Comparison of ENCODE assay signal across 1 cellular context in genomic region chr12:31845613-31846321, GRCh38.
A peak's percentile ranks its signal among the peaks of the same experiment; 100 is the strongest.
TF ChIP-seq lines count a peak whose summit lies in the region.

No MANE protein-coding gene starts in this region.

TF ChIP-seq in HepG2, 621 proteins besides CTCF, POLR2A, EP300 and RAD21 (continued from another document and continues in another):
- TF ChIP-seq SNAPC4 (CRISPR knock-in tag; IDR thresholded peaks at IDR 0.05), result no peak
- peak; percentile 51 for TF ChIP-seq ZMYM4 (CRISPR knock-in tag; IDR thresholded peaks at IDR 0.05)
- TF ChIP-seq MED1 (CRISPR knock-in tag; IDR thresholded peaks at IDR 0.05), result peak; percentile 60; the same call in 1 of the 2 replicates
- 0 out of 2 replicates have a peak, but pooled peaks have one; percentile 58 for TF ChIP-seq ZNF710 (CRISPR knock-in tag; IDR thresholded peaks at IDR 0.05; ENCODE audit: borderline replicate concordance)
- no peak; the same call in 1 of the 2 replicates for TF ChIP-seq ZMYM3 (CRISPR knock-in tag; IDR thresholded peaks at IDR 0.05)
- TF ChIP-seq HOXA3 (CRISPR knock-in tag; IDR thresholded peaks at IDR 0.05), result no peak
- TF ChIP-seq RXRA (CRISPR knock-in tag; IDR thresholded peaks at IDR 0.05), result no peak; the same call in 1 of the 2 replicates
- TF ChIP-seq PRPF4 (IDR thresholded peaks at IDR 0.05; ENCODE audit: low read depth, low read length, poor library complexity, severe bottlenecking), result no peak
- 0 out of 2 replicates have a peak, but pooled peaks have one; percentile 43 for TF ChIP-seq TFE3 (CRISPR knock-in tag; IDR thresholded peaks at IDR 0.05)
- 0 out of 2 replicates have a peak, but pooled peaks have one; percentile 23 for TF ChIP-seq HNF1A (IDR thresholded peaks at IDR 0.05; ENCODE audit: low read depth)
- TF ChIP-seq HNF1A (CRISPR knock-in tag; IDR thresholded peaks at IDR 0.05; ENCODE audit: borderline replicate concordance), result no peak; the same call in 1 of the 2 replicates
- TF ChIP-seq NFE2L1 (CRISPR knock-in tag; IDR thresholded peaks at IDR 0.05; ENCODE audit: borderline replicate concordance), result no peak
- TF ChIP-seq BRD4 (CRISPR knock-in tag; IDR thresholded peaks at IDR 0.05), result no peak
- TF ChIP-seq JUN (CRISPR knock-in tag; IDR thresholded peaks at IDR 0.05), result no peak
- TF ChIP-seq SKIL (CRISPR knock-in tag; IDR thresholded peaks at IDR 0.05; ENCODE audit: borderline replicate concordance), result peak; percentile 91
- no peak for TF ChIP-seq ZNF530 (CRISPR knock-in tag; IDR thresholded peaks at IDR 0.05; ENCODE audit: low read depth)
- no peak for TF ChIP-seq ZBTB42 (CRISPR knock-in tag; IDR thresholded peaks at IDR 0.05)
- TF ChIP-seq FUBP1 (CRISPR knock-in tag; IDR thresholded peaks at IDR 0.05; ENCODE audit: borderline replicate concordance), result no peak
- TF ChIP-seq FOXP1 (IDR thresholded peaks at IDR 0.05), result no peak
- peak; percentile 80 for TF ChIP-seq FOXP1 (CRISPR knock-in tag; IDR thresholded peaks at IDR 0.05)
- no peak for TF ChIP-seq NBN (conservative IDR thresholded peaks at IDR 0.05)
- no peak for TF ChIP-seq NFYB (CRISPR knock-in tag; IDR thresholded peaks at IDR 0.05)
- no peak for TF ChIP-seq GPBP1L1 (CRISPR knock-in tag; IDR thresholded peaks at IDR 0.05)
- no peak for TF ChIP-seq KMT2B (CRISPR knock-in tag; IDR thresholded peaks at IDR 0.05)
- peak; percentile 40; the same call in 1 of the 2 replicates for TF ChIP-seq IKZF5 (CRISPR knock-in tag; IDR thresholded peaks at IDR 0.05)
- TF ChIP-seq GABPA (IDR thresholded peaks at IDR 0.05; ENCODE audit: low read depth, low read length), result no peak
- TF ChIP-seq GABPA (CRISPR knock-in tag; IDR thresholded peaks at IDR 0.05; ENCODE audit: low read depth), result peak; percentile 26; the same call in 1 of the 2 replicates
- TF ChIP-seq ZKSCAN8 (CRISPR knock-in tag; IDR thresholded peaks at IDR 0.05; ENCODE audit: borderline replicate concordance), result peak; percentile 53; the same call in 1 of the 2 replicates
- TF ChIP-seq MAFK (conservative IDR thresholded peaks at IDR 0.05 in 1 of 2, IDR thresholded peaks at IDR 0.05 in 1 of 2; ENCODE audit: low read length in 2 of 2), result peak; percentile 89 to 92
- no peak for TF ChIP-seq ZNF574 (CRISPR knock-in tag; IDR thresholded peaks at IDR 0.05)
- TF ChIP-seq CENPT (CRISPR knock-in tag; IDR thresholded peaks at IDR 0.05; ENCODE audit: low read depth), result no peak
- no peak for TF ChIP-seq HNRNPK (IDR thresholded peaks at IDR 0.05; ENCODE audit: low read depth, low read length, poor library complexity, severe bottlenecking)
- TF ChIP-seq CEBPG (CRISPR knock-in tag; IDR thresholded peaks at IDR 0.05), result no peak
- no peak for TF ChIP-seq MAFG (CRISPR knock-in tag; IDR thresholded peaks at IDR 0.05)
- no peak for TF ChIP-seq AHR (CRISPR knock-in tag; IDR thresholded peaks at IDR 0.05)
- TF ChIP-seq SOX5 (CRISPR knock-in tag; IDR thresholded peaks at IDR 0.05; ENCODE audit: borderline replicate concordance), result peak; percentile 78; the same call in 1 of the 2 replicates
